22 cellular contexts compared by ENCODE assay signal in the genomic region with DNA sequence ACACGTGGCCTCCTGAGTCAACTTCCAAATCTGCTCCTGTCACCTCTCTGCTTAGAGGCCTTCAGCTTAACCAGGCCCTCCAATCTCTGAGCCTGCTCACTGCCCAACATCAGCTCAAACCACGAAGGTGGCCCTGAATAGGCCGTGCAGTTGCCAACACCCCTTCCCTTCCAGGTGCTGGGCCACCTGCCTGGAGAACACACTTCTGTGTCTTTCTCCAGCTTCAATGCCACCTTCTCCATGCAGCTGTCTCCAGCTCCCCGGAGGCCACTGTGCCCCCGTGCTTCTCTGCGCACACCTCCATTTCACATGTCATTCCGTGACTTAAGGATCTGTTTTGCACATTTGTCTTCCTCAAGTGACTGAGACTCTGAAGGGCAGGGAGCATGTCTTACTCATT. TPM values are rescaled to one million over a fixed set of nuclear protein-coding genes. Genes with fewer than 3 reads are reported as not detected.
A peak's percentile ranks its signal among the peaks of the same experiment; 100 is the strongest.
DNase-seq lines count a peak whose midpoint lies in the region; ATAC-seq lines count a peak whose summit lies in the region.
"Had no signal": no experiment of that assay in that cellular context is flagged by ENCODE, and none has a peak within 500 bp of the region (broad histone marks: within the 10 kb centered on the region; RNA-seq: fewer than 3 reads in every experiment).

No MANE protein-coding gene starts in this region.

- POLR2A ChIA-PET in CD8-positive, alpha-beta memory T cell (lab: Charles Lee) = interaction anchor here (1.3 kb wide), 1 partner anchor 12 kb away, joined by 3 read pairs; no protein-coding TSS in a partner anchor

- H3K36me3 Mint-ChIP-seq in CD4-positive, CD25-positive, alpha-beta regulatory T cell = peaks cover 46% of the 10 kb centered on the region
- peaks cover 14 to 90% (median 22%) of the 10 kb centered on the region in 3 donors for H3K36me3 Mint-ChIP-seq in CD8-positive, alpha-beta memory T cell
- peaks cover 59% of the 10 kb centered on the region for H3K36me3 Mint-ChIP-seq in activated naive CD8-positive, alpha-beta T cell treated with anti-CD3 and anti-CD28 coated beads, Interleukin-2, amount 50 U/mL, for 24 hours (ENCODE audit: low read depth)
- H3K36me3 Mint-ChIP-seq in naive B cell = peaks cover 18 to 40% of the 10 kb centered on the region in 2 donors

- H3K27ac ChIP-seq in CD4-positive, CD25-positive, alpha-beta regulatory T cell (ENCODE audit: insufficient read depth, low read length, poor library complexity, severe bottlenecking) = no peak overlapping the region
- no peak overlapping the region for H3K27ac ChIP-seq in CD8-positive, alpha-beta memory T cell (ENCODE audit: low read depth, low read length)
- H3K27ac ChIP-seq: ascending aorta, foreskin keratinocyte, lower lobe of right lung, Peyer's patch, tibial artery had no signal

- no peak for DNase-seq in CD4-positive, CD25-positive, alpha-beta regulatory T cell
- no peak for DNase-seq in CD8-positive, alpha-beta memory T cell
- no peak for DNase-seq in activated naive CD8-positive, alpha-beta T cell treated with anti-CD3 and anti-CD28 coated beads, Interleukin-2, amount 50 U/mL, for 24 hours
- DNase-seq in naive B cell = no peak
- no peak for DNase-seq in germinal center (ENCODE audit: low spot score)
- DNase-seq in AML-193 (lab: John Stamatoyannopoulos, UW) = no peak
- DNase-seq: DMS79; foreskin keratinocyte; HCEC 1CT; hypothalamus; KBM-7; lower lobe of right lung; NCI-H1694; NCI-H2171 treated with DMSO at 0.1 percent for 48 hours; NCI-H524 treated with DMSO at 0.1 percent for 48 hours; stimulated activated CD4-positive, alpha-beta T cell treated with anti-CD3 and anti-CD28 coated beads, Interleukin-4, amount 100 ng/mL, for 1 hour; tibial artery had no signal

- H3K36me3 ChIP-seq in CD4-positive, CD25-positive, alpha-beta regulatory T cell (ENCODE audit: control insufficient read depth, insufficient read depth, low read length) = peaks cover 68% of the 10 kb centered on the region
- peaks cover 73% of the 10 kb centered on the region for H3K36me3 ChIP-seq in CD8-positive, alpha-beta memory T cell (ENCODE audit: insufficient read depth, low read length)

- no peaks in the 10 kb centered on the region for H3K27me3 ChIP-seq in CD4-positive, CD25-positive, alpha-beta regulatory T cell (ENCODE audit: control insufficient read depth, insufficient read depth, low read length)
- H3K27me3 ChIP-seq in CD8-positive, alpha-beta memory T cell (ENCODE audit: insufficient read depth, low read length, poor library complexity, severe bottlenecking) = no peaks in the 10 kb centered on the region
- H3K27me3 ChIP-seq: ascending aorta, foreskin keratinocyte, Peyer's patch, tibial artery had no signal

- peak overlapping the region in 1 of 4 donors; percentile 83 for H3K4me3 Mint-ChIP-seq in CD4-positive, CD25-positive, alpha-beta regulatory T cell
- H3K4me3 Mint-ChIP-seq in CD8-positive, alpha-beta memory T cell = peak overlapping the region in 1 of 7 donors; percentile 67
- H3K4me3 Mint-ChIP-seq in activated naive CD8-positive, alpha-beta T cell treated with anti-CD3 and anti-CD28 coated beads, Interleukin-2, amount 50 U/mL, for 24 hours = no peak overlapping the region
- H3K4me3 Mint-ChIP-seq in naive B cell = peak overlapping the region in 2 of 8 donors; percentile 3 to 95
- H3K4me3 Mint-ChIP-seq: stimulated activated naive CD8-positive, alpha-beta T cell treated with anti-CD3 and anti-CD28 coated beads, Interleukin-15, Interleukin-2, amounts not matched to agents 100 ng/mL and 50 ng/mL, for 24 hours; WTC11 had no signal

- ATAC-seq in CD4-positive, CD25-positive, alpha-beta regulatory T cell (ENCODE audit: low read depth in 2 of 2) = no peak
- ATAC-seq in activated naive CD8-positive, alpha-beta T cell treated with anti-CD3 and anti-CD28 coated beads, Interleukin-2, amount 50 U/mL, for 24 hours = no peak
- ATAC-seq in naive B cell (ENCODE audit: low read depth in 2 of 2) = no peak
- ATAC-seq in GM19351 (IDR thresholded peaks at IDR 0.05; ENCODE audit: unreplicated experiment) = no peak
- ATAC-seq: foreskin keratinocyte, lower lobe of right lung, WTC11 had no signal

- H3K27me3 Mint-ChIP-seq in CD4-positive, CD25-positive, alpha-beta regulatory T cell = peaks cover 8% of the 10 kb centered on the region
- H3K27me3 Mint-ChIP-seq in CD8-positive, alpha-beta memory T cell = peaks cover 0 to 2% of the 10 kb centered on the region in 2 donors
- H3K27me3 Mint-ChIP-seq in activated naive CD8-positive, alpha-beta T cell treated with anti-CD3 and anti-CD28 coated beads, Interleukin-2, amount 50 U/mL, for 24 hours = peaks cover 3% of the 10 kb centered on the region
- H3K27me3 Mint-ChIP-seq in naive B cell = no peaks in the 10 kb centered on the region
- H3K27me3 Mint-ChIP-seq: stimulated activated naive CD8-positive, alpha-beta T cell treated with anti-CD3 and anti-CD28 coated beads, Interleukin-15, Interleukin-2, amounts not matched to agents 100 ng/mL and 50 ng/mL, for 24 hours had no signal

- H3K4me1 ChIP-seq in CD4-positive, CD25-positive, alpha-beta regulatory T cell (ENCODE audit: control insufficient read depth, insufficient read depth, low read length, poor library complexity, severe bottlenecking) = peaks cover 49% of the 10 kb centered on the region
- H3K4me1 ChIP-seq in CD8-positive, alpha-beta memory T cell (ENCODE audit: insufficient read depth, low read length) = peaks cover 36% of the 10 kb centered on the region

- no peaks in the 10 kb centered on the region for H3K9me3 Mint-ChIP-seq in CD4-positive, CD25-positive, alpha-beta regulatory T cell
- peaks cover 0 to 2% (median 0%) of the 10 kb centered on the region in 5 donors for H3K9me3 Mint-ChIP-seq in CD8-positive, alpha-beta memory T cell
- no peaks in the 10 kb centered on the region for H3K9me3 Mint-ChIP-seq in activated naive CD8-positive, alpha-beta T cell treated with anti-CD3 and anti-CD28 coated beads, Interleukin-2, amount 50 U/mL, for 24 hours
- no peaks in the 10 kb centered on the region for H3K9me3 Mint-ChIP-seq in naive B cell
- H3K9me3 Mint-ChIP-seq: stimulated activated naive CD8-positive, alpha-beta T cell treated with anti-CD3 and anti-CD28 coated beads, Interleukin-15, Interleukin-2, amounts not matched to agents 100 ng/mL and 50 ng/mL, for 24 hours; WTC11 had no signal

- H3K4me1 Mint-ChIP-seq in CD4-positive, CD25-positive, alpha-beta regulatory T cell = peaks cover 13 to 69% (median 36%) of the 10 kb centered on the region in 4 donors
- H3K4me1 Mint-ChIP-seq in CD8-positive, alpha-beta memory T cell = peaks cover 59 to 85% (median 65%) of the 10 kb centered on the region in 3 donors
- H3K4me1 Mint-ChIP-seq in activated naive CD8-positive, alpha-beta T cell treated with anti-CD3 and anti-CD28 coated beads, Interleukin-2, amount 50 U/mL, for 24 hours = peaks cover 53% of the 10 kb centered on the region
- peaks cover 48 to 54% (median 52%) of the 10 kb centered on the region in 3 donors for H3K4me1 Mint-ChIP-seq in naive B cell

- CTCF ChIA-PET in CD8-positive, alpha-beta memory T cell (lab: Charles Lee) = interaction anchor here (1.7 kb wide), 1 partner anchor 18 kb away, joined by 6 read pairs; no protein-coding TSS in a partner anchor

- no peaks in the 10 kb centered on the region for H3K9me3 ChIP-seq in CD4-positive, CD25-positive, alpha-beta regulatory T cell (ENCODE audit: control insufficient read depth in 2 of 2, low read length in 2 of 2)
- H3K9me3 ChIP-seq in CD8-positive, alpha-beta memory T cell (ENCODE audit: low read length) = no peaks in the 10 kb centered on the region
- H3K9me3 ChIP-seq: ascending aorta, lower lobe of right lung, Peyer's patch, tibial artery had no signal

- no peak overlapping the region for H3K4me3 ChIP-seq in CD4-positive, CD25-positive, alpha-beta regulatory T cell (ENCODE audit: low read depth, low read length)
- no peak overlapping the region for H3K4me3 ChIP-seq in CD8-positive, alpha-beta memory T cell (ENCODE audit: low read length)
- H3K4me3 ChIP-seq: ascending aorta, lower lobe of right lung, Peyer's patch, tibial artery had no signal

- H3K27ac Mint-ChIP-seq in CD4-positive, CD25-positive, alpha-beta regulatory T cell = peak overlapping the region; percentile 13 to 75 (median 62)
- H3K27ac Mint-ChIP-seq in CD8-positive, alpha-beta memory T cell = peak overlapping the region in 7 of 8 donors; percentile 10 to 100 (median 47)
- H3K27ac Mint-ChIP-seq in activated naive CD8-positive, alpha-beta T cell treated with anti-CD3 and anti-CD28 coated beads, Interleukin-2, amount 50 U/mL, for 24 hours = peak overlapping the region; percentile 38
- peak overlapping the region in 4 of 6 donors; percentile 17 to 96 (median 70) for H3K27ac Mint-ChIP-seq in naive B cell
- H3K27ac Mint-ChIP-seq: stimulated activated naive CD8-positive, alpha-beta T cell treated with anti-CD3 and anti-CD28 coated beads, Interleukin-15, Interleukin-2, amounts not matched to agents 100 ng/mL and 50 ng/mL, for 24 hours; WTC11 had no signal

RNA-seq across cellular contexts. Expression of gene RELA, which starts 5.3 kb away (rescaled TPM):
- 295 TPM for total RNA-seq in CD4-positive, CD25-positive, alpha-beta regulatory T cell
- 10 to 100 TPM; 40.3 to 66.1 (median 53.3) TPM for polyA plus RNA-seq in CD4-positive, CD25-positive, alpha-beta regulatory T cell
- 10 to 100 TPM; 87.3 to 89.7 TPM for total RNA-seq in CD8-positive, alpha-beta memory T cell
- 76.0 TPM for polyA plus RNA-seq in CD8-positive, alpha-beta memory T cell
- 10 to 100 TPM; 36.3 to 72.2 (median 48.6) TPM for polyA plus RNA-seq in naive B cell (ENCODE audit: low read depth in 6 of 6)

RNA-seq across cellular contexts. Expression of gene SIPA1, which starts 19.5 kb away (rescaled TPM):
- 200 TPM for total RNA-seq in CD4-positive, CD25-positive, alpha-beta regulatory T cell
- polyA plus RNA-seq in CD4-positive, CD25-positive, alpha-beta regulatory T cell = 10 to 100 TPM; 74.7 to 91.5 (median 83.1) TPM
- 100 to 1,000 TPM; 111 to 123 TPM for total RNA-seq in CD8-positive, alpha-beta memory T cell
- polyA plus RNA-seq in CD8-positive, alpha-beta memory T cell = 335 TPM
- polyA plus RNA-seq in naive B cell (ENCODE audit: low read depth in 6 of 6) = 100 to 1,000 TPM; 160 to 404 (median 207) TPM

RNA-seq across cellular contexts. Expression of gene PCNX3, which starts 41.9 kb away (rescaled TPM):
- 61.3 TPM for total RNA-seq in CD4-positive, CD25-positive, alpha-beta regulatory T cell
- polyA plus RNA-seq in CD4-positive, CD25-positive, alpha-beta regulatory T cell = 1 to 10 TPM; 1.9 to 2.6 (median 2.2) TPM
- total RNA-seq in CD8-positive, alpha-beta memory T cell = 10 to 100 TPM; 46.4 to 53.1 TPM
- 8.5 TPM for polyA plus RNA-seq in CD8-positive, alpha-beta memory T cell
- 1 to 10 TPM in 5 of 6 donors, not detected in 1; 1.7 to 5.9 (median 3.0) TPM for polyA plus RNA-seq in naive B cell (ENCODE audit: low read depth in 6 of 6)

RNA-seq across cellular contexts. Expression of gene MAP3K11, which starts 43.4 kb away (rescaled TPM):
- 73.1 TPM for total RNA-seq in CD4-positive, CD25-positive, alpha-beta regulatory T cell
- polyA plus RNA-seq in CD4-positive, CD25-positive, alpha-beta regulatory T cell = 10 to 100 TPM in 2 of 4 donors, 1 to 10 TPM in 2; 8.1 to 11.6 (median 9.8) TPM
- 10 to 100 TPM; 61.6 to 65.5 TPM for total RNA-seq in CD8-positive, alpha-beta memory T cell
- 23.5 TPM for polyA plus RNA-seq in CD8-positive, alpha-beta memory T cell
- 10 to 100 TPM in 4 of 6 donors, 1 to 10 TPM in 2; 9.2 to 20.1 (median 11.9) TPM for polyA plus RNA-seq in naive B cell (ENCODE audit: low read depth in 6 of 6)

RNA-seq across cellular contexts. Expression of gene KAT5, which starts 54.6 kb away (rescaled TPM):
- total RNA-seq in CD4-positive, CD25-positive, alpha-beta regulatory T cell = 127 TPM
- polyA plus RNA-seq in CD4-positive, CD25-positive, alpha-beta regulatory T cell = 10 to 100 TPM; 45.4 to 62.7 (median 55.7) TPM
- 10 to 100 TPM; 79.9 to 87.1 TPM for total RNA-seq in CD8-positive, alpha-beta memory T cell
- 49.5 TPM for polyA plus RNA-seq in CD8-positive, alpha-beta memory T cell
- polyA plus RNA-seq in naive B cell (ENCODE audit: low read depth in 6 of 6) = 10 to 100 TPM; 38.9 to 71.8 (median 63.6) TPM
